In the genomic region with DNA sequence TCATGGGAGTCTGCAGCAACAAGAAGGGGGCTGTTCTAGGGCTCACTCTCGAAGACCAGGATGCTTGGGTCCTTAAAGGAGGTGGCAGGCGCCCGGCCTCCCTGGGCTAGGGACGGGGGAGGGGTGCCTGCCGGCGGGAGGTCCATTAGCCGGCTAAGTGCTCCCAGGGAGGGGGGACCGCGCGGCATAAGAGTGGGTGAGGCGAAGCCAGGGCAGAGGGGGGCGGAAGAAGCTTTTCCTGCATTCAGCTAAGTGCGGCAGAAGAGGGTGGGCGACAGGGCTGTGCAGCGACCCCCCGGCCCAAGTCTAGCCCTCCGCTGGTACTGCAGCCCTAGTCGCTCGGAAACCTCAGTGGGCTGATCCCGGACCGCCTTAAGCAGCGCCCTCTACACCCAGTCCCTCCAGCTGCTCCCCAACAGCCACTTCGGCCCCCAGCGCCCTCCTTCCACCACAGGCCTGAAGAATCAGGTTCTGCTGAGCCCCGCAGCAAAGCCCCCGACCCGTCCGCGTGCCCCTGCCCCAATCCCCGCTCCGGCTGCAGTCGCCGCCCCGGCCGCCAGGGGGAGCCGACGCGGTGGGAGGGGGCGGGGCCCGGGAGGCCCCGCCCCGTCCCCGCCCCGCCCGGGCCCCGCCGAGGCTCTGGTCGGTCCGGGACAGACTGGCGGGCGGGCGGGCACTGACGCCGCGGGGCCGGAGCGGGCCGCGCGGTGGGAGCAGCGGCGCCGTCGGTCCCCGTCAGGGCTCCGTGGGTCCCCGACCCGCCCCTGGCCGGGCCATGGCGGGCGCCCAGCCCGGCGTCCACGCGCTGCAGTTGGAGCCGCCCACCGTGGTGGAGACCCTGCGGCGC, we compare ENCODE assay signal across 8 cellular contexts. TPM values are rescaled to one million over a fixed set of nuclear protein-coding genes. Genes with fewer than 3 reads are reported as not detected.
DNase-seq lines count a peak whose midpoint lies in the region; ATAC-seq and TF ChIP-seq lines count a peak whose summit lies in the region.

A gene (plus strand): TSS at position 656 of the 847 bp plus-strand sequence. CDS start 120 bp downstream, at position 776.

- H4K5ac ChIP-seq in mesendoderm (ENCODE audit: low read length), result no peak within 1 kb of the TSS

- peak within 1 kb of the TSS; percentile 91 to 94 for H3K4me3 Mint-ChIP-seq in effector memory CD8-positive, alpha-beta T cell

- peak within 1 kb of the TSS; percentile 82 for H3K4me2 ChIP-seq in mesendoderm (ENCODE audit: low read length)

- H3K4me3 ChIP-seq in NB4 (ENCODE audit: low read depth, low read length), result peak within 1 kb of the TSS; percentile 60
- H3K4me3 ChIP-seq in mesendoderm (ENCODE audit: low read length), result peak within 1 kb of the TSS; percentile 82

- no peak within 1 kb of the TSS for H2BK5ac ChIP-seq in mesendoderm (ENCODE audit: low read length)

- H3K79me2 ChIP-seq in mesendoderm (ENCODE audit: control insufficient read depth, insufficient read depth, low read length), result peaks cover 14% of the 10 kb centered on the region

- H3K36me3 Mint-ChIP-seq in effector memory CD8-positive, alpha-beta T cell (ENCODE audit: insufficient read depth), result peaks cover 19% of the 10 kb centered on the region

- H3K27me3 ChIP-seq in mesendoderm (ENCODE audit: insufficient read depth, low read length, poor library complexity), result no peaks in the 10 kb centered on the region

- ATAC-seq in GM21360 (IDR thresholded peaks at IDR 0.05; ENCODE audit: unreplicated experiment), result peak; percentile 36
- peak; percentile 65 for ATAC-seq in effector memory CD8-positive, alpha-beta T cell (replicated peaks)
- no peak for ATAC-seq in GM19467 (IDR thresholded peaks at IDR 0.05; ENCODE audit: unreplicated experiment)

- WGBS in mesendoderm (ENCODE audit: extremely low coverage, insufficient coverage, low lambda C conversion rate), result no CpG with 5 or more reads among the region's 79 CpGs

- H3K27ac Mint-ChIP-seq in effector memory CD8-positive, alpha-beta T cell, result peak within 1 kb of the TSS in 1 of 2 donors; percentile 86

- TF ChIP-seq POLR2A in NB4 (IDR thresholded peaks at IDR 0.05; ENCODE audit: extremely low read depth, insufficient read length), result peak; percentile 44

- peak within 1 kb of the TSS; percentile 94 for H3K56ac ChIP-seq in mesendoderm (ENCODE audit: low read length)

- H3K9me3 Mint-ChIP-seq in effector memory CD8-positive, alpha-beta T cell, result no peaks in the 10 kb centered on the region

- H4K8ac ChIP-seq in mesendoderm (ENCODE audit: low read depth, low read length), result no peak within 1 kb of the TSS

- peaks cover 13% of the 10 kb centered on the region for H3K79me1 ChIP-seq in mesendoderm (ENCODE audit: low read length)

- H3K9ac ChIP-seq in mesendoderm (ENCODE audit: low read length), result peak within 1 kb of the TSS; percentile 95

- H3K27me3 Mint-ChIP-seq in effector memory CD8-positive, alpha-beta T cell, result no peaks in the 10 kb centered on the region

- H3K18ac ChIP-seq in mesendoderm (ENCODE audit: low read length), result peak within 1 kb of the TSS; percentile 85

- peak within 1 kb of the TSS; percentile 57 for H3K23ac ChIP-seq in mesendoderm (ENCODE audit: low read length)

- H3K4ac ChIP-seq in mesendoderm (ENCODE audit: low read depth, low read length), result peak within 1 kb of the TSS; percentile 75

- H3K27ac ChIP-seq in mesendoderm (ENCODE audit: low read depth, low read length), result peak within 1 kb of the TSS; percentile 68

- peak; percentile 43 for TF ChIP-seq CTCF in NB4 (IDR thresholded peaks at IDR 0.05; ENCODE audit: low read depth, low read length)

- H2BK15ac ChIP-seq in mesendoderm (replicated peaks; ENCODE audit: low read depth), result no peak within 1 kb of the TSS

- peak; percentile 57 for DNase-seq in COLO829 (ENCODE audit: low spot score)
- peak; percentile 68 for DNase-seq in NB4 (ENCODE audit: low read depth)
- DNase-seq in activated CD4-positive, alpha-beta T cell treated with anti-CD3 and anti-CD28 coated beads, Interleukin-2, amount 50 U/mL, for 48 hours, result peak; percentile 57 to 60
- peak; percentile 49 to 62 (median 50) for DNase-seq in effector memory CD8-positive, alpha-beta T cell
- peak; percentile 53 for DNase-seq in mesendoderm
- DNase-seq in stimulated activated naive CD4-positive, alpha-beta T cell treated with Interleukin-2 at 50 U/mL for 16 hours (lab: John Stamatoyannopoulos, UW), result peak; percentile 35

- H3K4me1 ChIP-seq in mesendoderm (ENCODE audit: control insufficient read depth, low read depth, low read length), result peaks cover 12% of the 10 kb centered on the region

- no peak within 1 kb of the TSS for H2BK120ac ChIP-seq in mesendoderm (ENCODE audit: low read depth, low read length)

- peaks cover 8 to 26% of the 10 kb centered on the region in 2 donors for H3K4me1 Mint-ChIP-seq in effector memory CD8-positive, alpha-beta T cell (ENCODE audit: low read depth in 2 of 2)

- H3K36me3 ChIP-seq in mesendoderm (ENCODE audit: control insufficient read depth, insufficient read depth, low read length), result peaks cover 4% of the 10 kb centered on the region

- peak within 1 kb of the TSS; percentile 59 for H2AK5ac ChIP-seq in mesendoderm (ENCODE audit: low read length)

RNA-seq across cellular contexts. Expression of the gene that starts here (rescaled TPM):
- polyA plus RNA-seq in mesendoderm (2013, experiment 1 of 2), result 39.7 TPM
- 40.7 TPM for polyA plus RNA-seq in mesendoderm (2013, experiment 2 of 2)
